32 cellular contexts compared by ENCODE assay signal in genomic region chr4:154001187-154001586, GRCh38.
"Had no signal": no experiment of that assay in that cellular context is flagged by ENCODE, and none has a peak within 500 bp of the region (broad histone marks: within the 10 kb centered on the region; RNA-seq: fewer than 3 reads in every experiment).

No MANE protein-coding gene starts in this region.

- ATAC-seq: activated naive CD4-positive, alpha-beta T cell treated with anti-CD3 and anti-CD28 coated beads, Interleukin-2, amount 50 U/mL, for 72 hours; activated naive CD8-positive, alpha-beta T cell treated with anti-CD3 and anti-CD28 coated beads, Interleukin-2, amount 50 U/mL, for 24 hours; activated T-cell treated with anti-CD3 and anti-CD28 coated beads, Interleukin-2, amount 50 U/mL, for 4 hours; activated T-cell treated with anti-CD3 and anti-CD28 coated beads, Interleukin-2, amount 50 U/mL, for 72 hours; activated T-helper 17 cell treated with anti-CD3 and anti-CD28 coated beads, Interleukin-2, amount 50 U/mL, for 72 hours; body of pancreas had no signal

- H3K27me3 ChIP-seq: adrenal gland, ascending aorta, body of pancreas, brain microvascular endothelial cell, breast epithelium, cardiac muscle cell had no signal

- H3K4me3 ChIP-seq: adrenal gland, ascending aorta, body of pancreas, breast epithelium, cardiac muscle cell had no signal

- H3K4me1 ChIP-seq: adrenal gland, ascending aorta, body of pancreas, breast epithelium had no signal

- H3K36me3 ChIP-seq: adrenal gland, ascending aorta, brain microvascular endothelial cell, breast epithelium, cardiac muscle cell had no signal

- DNase-seq: activated effector memory CD4-positive, alpha-beta T cell treated with anti-CD3 and anti-CD28 coated beads, Interleukin-2, amount 50 U/mL, for 16 hours; activated effector memory CD4-positive, alpha-beta T cell treated with Interleukin-2 at 50 U/mL for 16 hours; activated gamma-delta T cell; activated gamma-delta T cell treated with Interleukin-2 at 50 U/mL for 16 hours; activated naive CD4-positive, alpha-beta T cell; activated naive CD4-positive, alpha-beta T cell treated with anti-CD3 and anti-CD28 coated beads for 36 hours; activated naive CD4-positive, alpha-beta T cell treated with anti-CD3 and anti-CD28 coated beads, Interleukin-2, amount 10 ng/mL, durations not matched to agents 7 days and 5 days; activated naive CD4-positive, alpha-beta T cell treated with anti-CD3 and anti-CD28 coated beads, Interleukin-2, amount 50 U/mL, for 16 hours; activated naive CD4-positive, alpha-beta T cell treated with Interleukin-2 at 50 U/mL for 16 hours; activated naive CD8-positive, alpha-beta T cell treated with anti-CD3 and anti-CD28 coated beads for 36 hours; activated naive CD8-positive, alpha-beta T cell treated with anti-CD3 and anti-CD28 coated beads, Interleukin-2, amount 10 ng/mL, durations not matched to agents 7 days and 5 days; activated naive CD8-positive, alpha-beta T cell treated with anti-CD3 and anti-CD28 coated beads, Interleukin-2, amount 50 U/mL, for 24 hours; activated T-cell treated with anti-CD3 and anti-CD28 coated beads, Interleukin-2, amount 50 U/mL, for 1 hour; activated T-cell treated with anti-CD3 and anti-CD28 coated beads, Interleukin-2, amount 50 U/mL, for 24 hours; activated T-cell treated with anti-CD3 and anti-CD28 coated beads, Interleukin-2, amount 50 U/mL, for 4 hours; activated T-cell treated with anti-CD3 and anti-CD28 coated beads, Interleukin-2, amount 50 U/mL, for 48 hours; activated T-cell treated with anti-CD3 and anti-CD28 coated beads, Interleukin-2, amount 50 U/mL, for 72 hours; adrenal gland; amniotic stem cell; amygdala; anterior cingulate cortex; aorta; body of pancreas; brain microvascular endothelial cell; caudate nucleus; central memory CD4-positive, alpha-beta T cell; cerebellar nuclear complex had no signal

- H3K27ac ChIP-seq: adrenal gland, ascending aorta, body of pancreas, brain microvascular endothelial cell, breast epithelium, cardiac muscle cell had no signal

- H3K9me3 ChIP-seq: adrenal gland, ascending aorta had no signal
